Comparison of ENCODE assay signal across 7 cellular contexts in the genomic region with DNA sequence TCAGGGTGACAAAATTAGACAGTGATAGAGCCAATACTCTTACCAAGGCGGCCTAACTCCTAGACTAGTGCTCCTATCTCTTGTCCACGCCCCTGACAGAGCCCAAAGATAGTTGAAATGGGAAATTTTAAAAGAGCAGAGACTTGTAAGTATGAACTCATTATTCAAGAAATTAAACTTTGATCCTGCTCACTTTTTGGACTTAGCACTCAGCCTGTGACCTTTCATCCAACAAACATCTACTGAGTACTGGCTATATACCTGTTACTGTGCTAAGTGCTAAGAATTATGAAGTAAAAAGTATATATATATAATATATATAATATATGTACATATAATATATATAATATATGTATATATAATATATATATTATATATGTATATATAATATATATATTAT. TPM values are rescaled to one million over a fixed set of nuclear protein-coding genes. Genes with fewer than 3 reads are reported as not detected.
A peak's percentile ranks its signal among the peaks of the same experiment; 100 is the strongest.
DNase-seq lines count a peak whose midpoint lies in the region; ATAC-seq and TF ChIP-seq lines count a peak whose summit lies in the region.

No MANE protein-coding gene starts in this region.

- TF ChIP-seq POLR2A in NB4 (IDR thresholded peaks at IDR 0.05; ENCODE audit: extremely low read depth, insufficient read length) (no peak), sigmoid colon (IDR thresholded peaks at IDR 0.05) (no peak)

- H3K36me3 ChIP-seq in sigmoid colon (peaks cover 5 to 24% (median 9%) of the 10 kb centered on the region in 4 donors), mucosa of descending colon (ENCODE audit: low read depth) (no peaks in the 10 kb centered on the region)

- DNase-seq in GM12864 (ENCODE audit: low read depth), result no peak
- DNase-seq in NB4 (ENCODE audit: low read depth), result peak; percentile 13
- no peak for DNase-seq in epithelial cell of prostate (ENCODE audit: low read depth, low spot score)
- DNase-seq in sigmoid colon, result no peak
- DNase-seq in mucosa of descending colon, result no peak
- no peak for DNase-seq in T-helper 1 cell
- DNase-seq in NCI-H526 (lab: John Stamatoyannopoulos, UW), result no peak

- H3K4me3 ChIP-seq in GM12864 (ENCODE audit: low read depth, low read length) (peak overlapping the region; percentile 90; the same call in 1 of the 2 replicates), NB4 (ENCODE audit: low read depth, low read length) (peak overlapping the region; percentile 99), sigmoid colon (peak overlapping the region in 2 of 4 donors; percentile 83 to 88), mucosa of descending colon (no peak overlapping the region)

- no peaks in the 10 kb centered on the region for H3K27me3 ChIP-seq in sigmoid colon

- WGBS in sigmoid colon, 2 donors, result 67 to 85% methylated on average over 2 of the region's 2 CpGs

- no peak for TF ChIP-seq CTCF in GM12864 (IDR thresholded peaks at IDR 0.05; ENCODE audit: low read depth, low read length, missing control alignments)
- TF ChIP-seq CTCF in NB4 (IDR thresholded peaks at IDR 0.05; ENCODE audit: low read depth, low read length), result no peak
- TF ChIP-seq CTCF in sigmoid colon (IDR thresholded peaks at IDR 0.05), result no peak
- TF ChIP-seq CTCF in mucosa of descending colon (IDR thresholded peaks at IDR 0.05), result no peak

- H3K27ac ChIP-seq in epithelial cell of prostate, result peak overlapping the region; percentile 83
- H3K27ac ChIP-seq in sigmoid colon, result peak overlapping the region; percentile 88 to 93 (median 92)

- intact Hi-C loops in sigmoid colon (cut with DNase I), result no loop called here
- intact Hi-C loops in mucosa of descending colon (cut with DNase I, micrococcal nuclease), result no loop called here

- no peak for ATAC-seq in mucosa of descending colon

- no peak for TF ChIP-seq EP300 in sigmoid colon (IDR thresholded peaks at IDR 0.05)

- H3K9me3 ChIP-seq in sigmoid colon, result no peaks in the 10 kb centered on the region
- H3K9me3 ChIP-seq in mucosa of descending colon, result no peaks in the 10 kb centered on the region

- peaks cover 0 to 31% (median 18%) of the 10 kb centered on the region in 4 donors for H3K4me1 ChIP-seq in sigmoid colon
- H3K4me1 ChIP-seq in mucosa of descending colon (ENCODE audit: low read depth), result peaks cover 24% of the 10 kb centered on the region

RNA-seq across cellular contexts. Expression of gene INVS, which starts 1.2 kb away (rescaled TPM):
- total RNA-seq in sigmoid colon (10 to 100 TPM; 27.4 to 41.3 (median 29.3) TPM), mucosa of descending colon (10 to 100 TPM; 16.8 to 24.0 (median 19.3) TPM)
- 1 to 10 TPM; 1.2 to 6.4 (median 6.0) TPM for polyA plus RNA-seq in sigmoid colon

RNA-seq across cellular contexts. Expression of gene ERP44, which starts 1.5 kb away (rescaled TPM):
- total RNA-seq in sigmoid colon, result 10 to 100 TPM; 10.6 to 14.3 (median 12.8) TPM
- polyA plus RNA-seq in sigmoid colon, result 10 to 100 TPM in 2 of 3 donors, 1 to 10 TPM in 1; 6.6 to 22.1 (median 11.3) TPM
- total RNA-seq in mucosa of descending colon, result 10 to 100 TPM; 19.5 to 29.7 (median 26.4) TPM
